ENCODE assay signal across 29 cellular contexts in the genomic region with DNA sequence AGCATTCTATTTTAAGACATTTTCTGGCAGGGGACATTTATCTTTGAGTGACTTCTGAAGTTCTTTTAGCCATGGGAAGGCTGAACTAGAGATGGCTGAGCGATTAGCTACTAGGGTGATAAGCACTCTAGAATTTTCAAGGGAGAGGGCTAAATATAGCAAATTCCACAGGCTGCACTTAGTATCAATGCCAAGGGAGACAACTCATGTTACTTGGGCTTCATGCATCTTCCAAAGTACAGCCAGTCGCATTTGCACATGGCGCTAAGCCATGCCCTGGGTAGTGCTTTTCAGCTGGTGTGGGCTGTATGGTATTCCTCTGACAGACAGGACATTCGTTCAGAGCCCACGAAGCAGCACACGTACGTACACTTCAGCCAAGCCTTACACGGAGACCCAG.
"Had no signal": no experiment of that assay in that cellular context is flagged by ENCODE, and none has a peak within 500 bp of the region (broad histone marks: within the 10 kb centered on the region; RNA-seq: fewer than 3 reads in every experiment).

No MANE protein-coding gene starts in this region.

- DNase-seq: activated B cell treated with CpG ODN at 0.5 μM for 24 hours; activated CD4-positive, alpha-beta memory T cell treated with anti-CD3 and anti-CD28 coated beads for 36 hours; activated CD4-positive, alpha-beta T cell treated with anti-CD3 and anti-CD28 coated beads for 48 hours; activated CD8-positive, alpha-beta memory T cell treated with anti-CD3 and anti-CD28 coated beads, Interleukin-2, amount 10 ng/mL, durations not matched to agents 7 days and 5 days; activated CD8-positive, alpha-beta memory T cell treated with anti-CD3 and anti-CD28 coated beads, Interleukin-2, amount 50 U/mL, for 4 hours; activated CD8-positive, alpha-beta T cell treated with anti-CD3 and anti-CD28 coated beads, Interleukin-2, amount 10 ng/mL, durations not matched to agents 7 days and 5 days; activated effector memory CD4-positive, alpha-beta T cell treated with anti-CD3 and anti-CD28 coated beads, Interleukin-2, amount 50 U/mL, for 16 hours; activated naive CD4-positive, alpha-beta T cell treated with anti-CD3 and anti-CD28 coated beads for 36 hours; activated naive CD8-positive, alpha-beta T cell treated with anti-CD3 and anti-CD28 coated beads for 36 hours; activated naive CD8-positive, alpha-beta T cell treated with anti-CD3 and anti-CD28 coated beads, Interleukin-2, amount 50 U/mL, for 24 hours; activated T-cell treated with anti-CD3 and anti-CD28 coated beads, Interleukin-2, amount 50 U/mL, for 1 hour; activated T-cell treated with anti-CD3 and anti-CD28 coated beads, Interleukin-2, amount 50 U/mL, for 48 hours; adrenal gland; amygdala; aorta; body of pancreas; central memory CD4-positive, alpha-beta T cell; dorsolateral prefrontal cortex; effector memory CD4-positive, alpha-beta T cell; endodermal cell; foreskin keratinocyte; T-helper 1 cell; T-helper 17 cell; T1000; WERI-Rb-1 had no signal

- H3K27me3 ChIP-seq: adrenal gland, body of pancreas, esophagus muscularis mucosa, gastroesophageal sphincter had no signal

- H3K9me3 ChIP-seq: adrenal gland, body of pancreas, esophagus muscularis mucosa, gastroesophageal sphincter had no signal

- H3K4me3 ChIP-seq: adrenal gland, body of pancreas, coronary artery, dorsolateral prefrontal cortex, esophagus muscularis mucosa, gastroesophageal sphincter had no signal

- H3K36me3 ChIP-seq: adrenal gland, esophagus muscularis mucosa, gastroesophageal sphincter, WERI-Rb-1 had no signal

- H3K4me1 ChIP-seq: adrenal gland, body of pancreas, esophagus muscularis mucosa, foreskin keratinocyte, gastroesophageal sphincter had no signal

- ATAC-seq: activated CD4-positive, CD25-positive, alpha-beta regulatory T cell treated with anti-CD3 and anti-CD28 coated beads, Interleukin-2, amount 50 U/mL, for 24 hours; activated CD8-positive, alpha-beta memory T cell treated with anti-CD3 and anti-CD28 coated beads, Interleukin-2, amount 10 ng/mL, durations not matched to agents 7 days and 5 days; activated CD8-positive, alpha-beta T cell treated with anti-CD3 and anti-CD28 coated beads, Interleukin-2, amount 10 ng/mL, durations not matched to agents 7 days and 5 days; activated naive CD8-positive, alpha-beta T cell treated with anti-CD3 and anti-CD28 coated beads, Interleukin-2, amount 50 U/mL, for 24 hours; body of pancreas; foreskin keratinocyte; gastroesophageal sphincter; T-helper 17 cell had no signal

- H3K27ac ChIP-seq: adrenal gland, body of pancreas, coronary artery, dorsolateral prefrontal cortex, esophagus muscularis mucosa, foreskin keratinocyte, gastroesophageal sphincter, WERI-Rb-1 had no signal
